Comparison of ENCODE assay signal across 26 cellular contexts in genomic region chr9:99003308-99003707, GRCh38. TPM values are rescaled to one million over a fixed set of nuclear protein-coding genes. Genes with fewer than 3 reads are reported as not detected.
DNase-seq lines count a peak whose midpoint lies in the region; ATAC-seq, FAIRE-seq and TF ChIP-seq lines count a peak whose summit lies in the region.
"Had no signal": no experiment of that assay in that cellular context is flagged by ENCODE, and none has a peak within 500 bp of the region (broad histone marks: within the 10 kb centered on the region; RNA-seq: fewer than 3 reads in every experiment).

No MANE protein-coding gene starts in this region.

- peaks cover 7% of the 10 kb centered on the region for H3K27me3 Mint-ChIP-seq in activated CD8-positive, alpha-beta T cell treated with anti-CD3 and anti-CD28 coated beads, Interleukin-2, amount 10 ng/mL, durations not matched to agents 7 days and 5 days (ENCODE audit: low read depth)
- H3K27me3 Mint-ChIP-seq in activated CD8-positive, alpha-beta T cell treated with anti-CD3 and anti-CD28 coated beads for 36 hours: no peaks in the 10 kb centered on the region
- peaks cover 0 to 8% of the 10 kb centered on the region in 2 donors for H3K27me3 Mint-ChIP-seq in natural killer cell treated with Interleukin-12 subunit alpha and Interleukin-12 subunit beta and Interleukin-15 and Interleukin-18, amount 100 ng/mL, for 72 hours
- peaks cover under 1 to 7% of the 10 kb centered on the region in 2 donors for H3K27me3 Mint-ChIP-seq in natural killer cell (ENCODE audit: low read depth in 2 of 2)
- H3K27me3 Mint-ChIP-seq in neural progenitor cell (ENCODE audit: insufficient read depth, low read depth): no peaks in the 10 kb centered on the region
- H3K27me3 Mint-ChIP-seq in type B pancreatic cell: peaks cover 21% of the 10 kb centered on the region
- H3K27me3 Mint-ChIP-seq: IgD-negative memory B cell had no signal

- H3K79me2 ChIP-seq in neural progenitor cell (ENCODE audit: low read depth) (no peaks in the 10 kb centered on the region), PC-3 (ENCODE audit: low read length) (no peaks in the 10 kb centered on the region)

- intact Hi-C loops in activated CD8-positive, alpha-beta T cell treated with anti-CD3 and anti-CD28 coated beads for 36 hours (cut with micrococcal nuclease): loop anchor here (5.0 kb wide), 1 partner anchor 156 kb away; no protein-coding TSS in a partner anchor
- intact Hi-C loops in natural killer cell (cut with micrococcal nuclease) (no loop called here), PC-3 (cut with micrococcal nuclease) (no loop called here)

- H2AFZ ChIP-seq in neural progenitor cell (replicated peaks) (no peak overlapping the region), PC-3 (ENCODE audit: low read length) (no peak overlapping the region)

- no peaks in the 10 kb centered on the region for H3K9me2 ChIP-seq in PC-3 (replicated peaks; ENCODE audit: low read length)

- H3F3A ChIP-seq in neural progenitor cell (ENCODE audit: low read depth) (peaks cover 12% of the 10 kb centered on the region), PC-3 (ENCODE audit: low read length, unreplicated experiment) (no peaks in the 10 kb centered on the region)

- no peaks in the 10 kb centered on the region for H3K9me3 ChIP-seq in neural progenitor cell (ENCODE audit: low read depth)
- H3K9me3 ChIP-seq in PC-3 (ENCODE audit: low read length): no peaks in the 10 kb centered on the region
- H3K9me3 ChIP-seq: Peyer's patch had no signal

- TF ChIP-seq POLR2A in GM12891 (IDR thresholded peaks at IDR 0.05; ENCODE audit: low read depth, low read length): no peak

- H3K9me3 Mint-ChIP-seq in activated CD8-positive, alpha-beta T cell treated with anti-CD3 and anti-CD28 coated beads, Interleukin-2, amount 10 ng/mL, durations not matched to agents 7 days and 5 days (ENCODE audit: insufficient read depth): no peaks in the 10 kb centered on the region
- no peaks in the 10 kb centered on the region for H3K9me3 Mint-ChIP-seq in activated CD8-positive, alpha-beta T cell treated with anti-CD3 and anti-CD28 coated beads for 36 hours
- H3K9me3 Mint-ChIP-seq in natural killer cell treated with Interleukin-12 subunit alpha and Interleukin-12 subunit beta and Interleukin-15 and Interleukin-18, amount 100 ng/mL, for 72 hours: no peaks in the 10 kb centered on the region
- H3K9me3 Mint-ChIP-seq in natural killer cell (no peaks in the 10 kb centered on the region), neural progenitor cell (peaks cover 9% of the 10 kb centered on the region), type B pancreatic cell (no peaks in the 10 kb centered on the region)
- H3K9me3 Mint-ChIP-seq: CD8-positive, alpha-beta memory T cell; IgD-negative memory B cell had no signal

- peaks cover 21% of the 10 kb centered on the region for H3K4me1 ChIP-seq in neural progenitor cell
- no peaks in the 10 kb centered on the region for H3K4me1 ChIP-seq in PC-3 (ENCODE audit: insufficient read depth, low read length)

- no TSS peak for BruUV-seq in PC-3 (replicated peaks; lab: Mats Ljungman, UMichigan)

- no peak overlapping the region for H3K4me2 ChIP-seq in neural progenitor cell
- no peak overlapping the region for H3K4me2 ChIP-seq in PC-3 (ENCODE audit: low read length)

- no peak for TF ChIP-seq CTCF in activated CD8-positive, alpha-beta T cell treated with anti-CD3 and anti-CD28 coated beads for 36 hours (IDR thresholded peaks at IDR 0.05)
- no peak for TF ChIP-seq CTCF in natural killer cell (IDR thresholded peaks at IDR 0.05)
- no peak for TF ChIP-seq CTCF in neural progenitor cell (IDR thresholded peaks at IDR 0.05)
- no peak for TF ChIP-seq CTCF in type B pancreatic cell (conservative IDR thresholded peaks at IDR 0.05)
- no peak for TF ChIP-seq CTCF in PC-3 (conservative IDR thresholded peaks at IDR 0.05; ENCODE audit: low read depth, low read length)

- H3K27me3 ChIP-seq in neural progenitor cell (no peaks in the 10 kb centered on the region), PC-3 (ENCODE audit: low read length) (no peaks in the 10 kb centered on the region)
- H3K27me3 ChIP-seq: Peyer's patch had no signal

- CTCF ChIA-PET in activated CD8-positive, alpha-beta T cell treated with anti-CD3 and anti-CD28 coated beads, Interleukin-2, amount 10 ng/mL, durations not matched to agents 7 days and 5 days (lab: Charles Lee): interaction anchor here (0.6 to 11.3 kb wide), 7 partner anchors 9 to 1852 kb away, joined by 3 to 246 read pairs (median 14); no protein-coding TSS in a partner anchor
- CTCF ChIA-PET in activated CD8-positive, alpha-beta T cell treated with anti-CD3 and anti-CD28 coated beads for 36 hours (lab: Charles Lee): interaction anchor here (0.9 to 14.7 kb wide), 5 partner anchors 12 to 154 kb away, joined by 5 to 258 read pairs (median 14); no protein-coding TSS in a partner anchor
- CTCF ChIA-PET in PC-3 (lab: Charles Lee): no interaction called here

- H3K4me1 Mint-ChIP-seq in activated CD8-positive, alpha-beta T cell treated with anti-CD3 and anti-CD28 coated beads, Interleukin-2, amount 10 ng/mL, durations not matched to agents 7 days and 5 days (ENCODE audit: low read depth): peaks cover 40% of the 10 kb centered on the region
- H3K4me1 Mint-ChIP-seq in activated CD8-positive, alpha-beta T cell treated with anti-CD3 and anti-CD28 coated beads for 36 hours (ENCODE audit: low read depth): peaks cover 13% of the 10 kb centered on the region
- H3K4me1 Mint-ChIP-seq in natural killer cell treated with Interleukin-12 subunit alpha and Interleukin-12 subunit beta and Interleukin-15 and Interleukin-18, amount 100 ng/mL, for 72 hours (ENCODE audit: low read depth in 2 of 2): peaks cover 16 to 27% of the 10 kb centered on the region in 2 donors
- H3K4me1 Mint-ChIP-seq in natural killer cell: peaks cover 46 to 51% of the 10 kb centered on the region in 2 donors
- H3K4me1 Mint-ChIP-seq in neural progenitor cell: peaks cover 30% of the 10 kb centered on the region
- peaks cover 9% of the 10 kb centered on the region for H3K4me1 Mint-ChIP-seq in type B pancreatic cell (ENCODE audit: unreplicated experiment)

- no peak overlapping the region for H3K4me3 Mint-ChIP-seq in activated CD8-positive, alpha-beta T cell treated with anti-CD3 and anti-CD28 coated beads, Interleukin-2, amount 10 ng/mL, durations not matched to agents 7 days and 5 days
- no peak overlapping the region for H3K4me3 Mint-ChIP-seq in activated CD8-positive, alpha-beta T cell treated with anti-CD3 and anti-CD28 coated beads for 36 hours
- H3K4me3 Mint-ChIP-seq in natural killer cell treated with Interleukin-12 subunit alpha and Interleukin-12 subunit beta and Interleukin-15 and Interleukin-18, amount 100 ng/mL, for 72 hours: no peak overlapping the region
- H3K4me3 Mint-ChIP-seq in natural killer cell (no peak overlapping the region), neural progenitor cell (no peak overlapping the region), type B pancreatic cell (no peak overlapping the region)
- H3K4me3 Mint-ChIP-seq: CD8-positive, alpha-beta memory T cell; IgD-negative memory B cell had no signal

- H3K4me3 ChIP-seq in neural progenitor cell: no peak overlapping the region
- H3K4me3 ChIP-seq in PC-3 (ENCODE audit: low read length): no peak overlapping the region
- H3K4me3 ChIP-seq: Peyer's patch had no signal

- POLR2A ChIA-PET in activated CD8-positive, alpha-beta T cell treated with anti-CD3 and anti-CD28 coated beads, Interleukin-2, amount 10 ng/mL, durations not matched to agents 7 days and 5 days (lab: Charles Lee): interaction anchor here (0.7 kb wide), 1 partner anchor 178 kb away, joined by 3 read pairs; no protein-coding TSS in a partner anchor
- POLR2A ChIA-PET in activated CD8-positive, alpha-beta T cell treated with anti-CD3 and anti-CD28 coated beads for 36 hours (lab: Charles Lee): interaction anchor here (1.3 kb wide), 1 partner anchor 11 kb away, joined by 3 read pairs; no protein-coding TSS in a partner anchor
- POLR2A ChIA-PET in PC-3 (lab: Charles Lee; ENCODE audit: unreplicated experiment): no interaction called here

- no peak for DNase-seq in activated CD8-positive, alpha-beta T cell treated with anti-CD3 and anti-CD28 coated beads, Interleukin-2, amount 10 ng/mL, durations not matched to agents 7 days and 5 days
- no peak for DNase-seq in activated CD8-positive, alpha-beta T cell treated with anti-CD3 and anti-CD28 coated beads for 36 hours
- DNase-seq in natural killer cell treated with Interleukin-12 subunit alpha and Interleukin-12 subunit beta and Interleukin-15 and Interleukin-18, amount 100 ng/mL, for 72 hours (ENCODE audit: low spot score): no peak
- DNase-seq in natural killer cell: no peak
- no peak for DNase-seq in neural progenitor cell (ENCODE audit: low spot score)
- peak; percentile 39 for DNase-seq in type B pancreatic cell (ENCODE audit: extremely low spot score, unreplicated experiment)
- no peak for DNase-seq in GM12891 (ENCODE audit: insufficient read length, low spot score)
- DNase-seq in PC-3: no peak
- DNase-seq: AML-193; C1 segment of cervical spinal cord; Calu3; CD8-positive, alpha-beta memory T cell; GOT3; MV-4-11; NCI-H1105 treated with DMSO at 0.1 percent for 48 hours; NCI-H1694; NCI-H2081; NCI-H2171 treated with DMSO at 0.1 percent for 48 hours; NCI-H524 treated with DMSO at 0.1 percent for 48 hours; NCI-H82 had no signal

- no peaks in the 10 kb centered on the region for H4K20me1 ChIP-seq in neural progenitor cell (ENCODE audit: low read depth)
- H4K20me1 ChIP-seq in PC-3 (ENCODE audit: low read length): no peaks in the 10 kb centered on the region

- no peak for ATAC-seq in activated CD8-positive, alpha-beta T cell treated with anti-CD3 and anti-CD28 coated beads, Interleukin-2, amount 10 ng/mL, durations not matched to agents 7 days and 5 days
- ATAC-seq in activated CD8-positive, alpha-beta T cell treated with anti-CD3 and anti-CD28 coated beads for 36 hours: no peak
- no peak for ATAC-seq in natural killer cell treated with Interleukin-12 subunit alpha and Interleukin-12 subunit beta and Interleukin-15 and Interleukin-18, amount 100 ng/mL, for 72 hours
- ATAC-seq in natural killer cell (no peak), PC-3 (no peak)
- ATAC-seq: HCT116 had no signal

- H3K9ac ChIP-seq in neural progenitor cell (no peak overlapping the region), PC-3 (ENCODE audit: low read length) (no peak overlapping the region)

- H3K36me3 ChIP-seq in neural progenitor cell (no peaks in the 10 kb centered on the region), PC-3 (ENCODE audit: low read depth, low read length) (no peaks in the 10 kb centered on the region)
- H3K36me3 ChIP-seq: Peyer's patch had no signal

- no peaks in the 10 kb centered on the region for H3K36me3 Mint-ChIP-seq in activated CD8-positive, alpha-beta T cell treated with anti-CD3 and anti-CD28 coated beads, Interleukin-2, amount 10 ng/mL, durations not matched to agents 7 days and 5 days (ENCODE audit: low read depth)
- no peaks in the 10 kb centered on the region for H3K36me3 Mint-ChIP-seq in activated CD8-positive, alpha-beta T cell treated with anti-CD3 and anti-CD28 coated beads for 36 hours (ENCODE audit: low read depth)
- no peaks in the 10 kb centered on the region for H3K36me3 Mint-ChIP-seq in natural killer cell treated with Interleukin-12 subunit alpha and Interleukin-12 subunit beta and Interleukin-15 and Interleukin-18, amount 100 ng/mL, for 72 hours
- H3K36me3 Mint-ChIP-seq in natural killer cell (no peaks in the 10 kb centered on the region), neural progenitor cell (peaks cover 2% of the 10 kb centered on the region), type B pancreatic cell (no peaks in the 10 kb centered on the region)
- H3K36me3 Mint-ChIP-seq: CD8-positive, alpha-beta memory T cell; IgD-negative memory B cell had no signal

- H3K27ac ChIP-seq in neural progenitor cell: no peak overlapping the region
- H3K27ac ChIP-seq in PC-3 (ENCODE audit: low read length): no peak overlapping the region
- H3K27ac ChIP-seq: Peyer's patch had no signal

- peak overlapping the region; percentile 52 for H3K27ac Mint-ChIP-seq in activated CD8-positive, alpha-beta T cell treated with anti-CD3 and anti-CD28 coated beads, Interleukin-2, amount 10 ng/mL, durations not matched to agents 7 days and 5 days
- H3K27ac Mint-ChIP-seq in activated CD8-positive, alpha-beta T cell treated with anti-CD3 and anti-CD28 coated beads for 36 hours: no peak overlapping the region
- peak overlapping the region; percentile 14 to 46 for H3K27ac Mint-ChIP-seq in natural killer cell treated with Interleukin-12 subunit alpha and Interleukin-12 subunit beta and Interleukin-15 and Interleukin-18, amount 100 ng/mL, for 72 hours
- peak overlapping the region in 1 of 2 donors; percentile 29 for H3K27ac Mint-ChIP-seq in natural killer cell
- peak overlapping the region; percentile 69 for H3K27ac Mint-ChIP-seq in neural progenitor cell
- no peak overlapping the region for H3K27ac Mint-ChIP-seq in type B pancreatic cell
- H3K27ac Mint-ChIP-seq: IgD-negative memory B cell had no signal

- FAIRE-seq in GM12891 (lab: Jason Lieb, UNC): no peak
- FAIRE-seq: G401.6, GM18507, HTR-8/SVneo had no signal

RNA-seq across cellular contexts. Expression of gene COL15A1, which starts 59.6 kb away (rescaled TPM):
- under 1 TPM; 0.37 to 0.76 TPM for total RNA-seq in activated CD8-positive, alpha-beta T cell treated with anti-CD3 and anti-CD28 coated beads, Interleukin-2, amount 10 ng/mL, durations not matched to agents 7 days and 5 days
- under 1 TPM in 1 of 2 experiments, not detected in 1; 0.07 TPM for total RNA-seq in activated CD8-positive, alpha-beta T cell treated with anti-CD3 and anti-CD28 coated beads for 36 hours
- total RNA-seq in natural killer cell treated with Interleukin-12 subunit alpha and Interleukin-12 subunit beta and Interleukin-15 and Interleukin-18, amount 100 ng/mL, for 72 hours: under 1 TPM; 0.14 to 0.47 TPM
- under 1 TPM; 0.18 to 0.82 (median 0.19) TPM for total RNA-seq in natural killer cell
- total RNA-seq in neural progenitor cell (ENCODE audit: low replicate concordance): 0.71 and 3.2 TPM in 2 replicates
- 0.12 and 0.68 TPM in 2 replicates for total RNA-seq in type B pancreatic cell (ENCODE audit: low replicate concordance)
- not detected for polyA plus RNA-seq in GM12891 (2012; ENCODE audit: low read depth, missing spikeins)
- 0.04 and 0.86 TPM in 2 replicates for total RNA-seq in PC-3 (2014; rRNA removed)
- total RNA-seq: Calu3; CD8-positive, alpha-beta memory T cell had no signal

Comparison
In these comparisons a context has a peak if more than half of its experiments do, and no peak if none do; other contexts are left out.
1. H3K27ac Mint-ChIP-seq: peak in activated CD8-positive, alpha-beta T cell treated with anti-CD3 and anti-CD28 coated beads, Interleukin-2, amount 10 ng/mL, durations not matched to agents 7 days and 5 days (single experiment), natural killer cell treated with Interleukin-12 subunit alpha and Interleukin-12 subunit beta and Interleukin-15 and Interleukin-18, amount 100 ng/mL, for 72 hours (2 of 2) and neural progenitor cell (single experiment); none in activated CD8-positive, alpha-beta T cell treated with anti-CD3 and anti-CD28 coated beads for 36 hours (single experiment) and type B pancreatic cell (single experiment).